ENCODE assay signal across 17 cellular contexts in the genomic region with DNA sequence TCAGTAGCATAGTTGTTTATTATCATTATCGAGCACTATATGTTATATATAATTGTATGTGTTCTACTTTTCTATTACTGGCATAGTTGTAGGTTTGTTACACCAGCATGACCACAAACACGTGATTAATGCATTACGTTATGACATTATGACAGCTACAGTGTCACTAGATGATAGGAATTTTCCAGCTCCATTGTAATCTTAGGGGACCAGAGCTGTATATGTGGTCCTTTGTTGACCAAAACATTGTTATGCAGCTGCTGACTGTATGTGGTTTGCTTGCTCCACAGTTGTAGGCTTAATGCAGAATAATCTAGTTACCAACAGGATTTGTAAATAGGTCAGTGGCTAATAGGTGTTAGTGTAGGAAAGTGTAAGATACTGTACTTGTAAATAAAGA.
DNase-seq lines count a peak whose midpoint lies in the region; ATAC-seq, FAIRE-seq and TF ChIP-seq lines count a peak whose summit lies in the region.
"Had no signal": no experiment of that assay in that cellular context is flagged by ENCODE, and none has a peak within 500 bp of the region (broad histone marks: within the 10 kb centered on the region; RNA-seq: fewer than 3 reads in every experiment).

No MANE protein-coding gene starts in this region.

- H2AFZ ChIP-seq in K562 (ENCODE audit: low read depth, low read length), result peak overlapping the region; percentile 88

- BruUV-seq in K562 (replicated peaks; lab: Mats Ljungman, UMichigan), result no TSS peak

- no peak overlapping the region for H3K4me3 Mint-ChIP-seq in activated naive CD4-positive, alpha-beta T cell treated with anti-CD3 and anti-CD28 coated beads for 36 hours

- FAIRE-seq in GM19239 (lab: Jason Lieb, UNC) (peak; percentile 23), K562 (lab: Jason Lieb, UNC) (peak; percentile 46)
- FAIRE-seq: GM12892 had no signal

- no peak for TF ChIP-seq RAD21 in K562 (CRISPR knock-in tag; conservative IDR thresholded peaks at IDR 0.05 in 1 of 2, IDR thresholded peaks at IDR 0.05 in 1 of 2)

- H3K9me3 ChIP-seq in K562 (replicated peaks; ENCODE audit: control insufficient read depth, insufficient read depth, low read depth, low read length) (peaks cover 2% of the 10 kb centered on the region; the same call in 1 of the 2 replicates), neutrophil (no peaks in the 10 kb centered on the region)

- no peak for TF ChIP-seq POLR2A in K562 (conservative IDR thresholded peaks at IDR 0.05)

- peaks cover 39% of the 10 kb centered on the region for H3K36me3 Mint-ChIP-seq in activated naive CD4-positive, alpha-beta T cell treated with anti-CD3 and anti-CD28 coated beads for 36 hours (ENCODE audit: low read depth)

- peaks cover 20% of the 10 kb centered on the region for H3K9me3 Mint-ChIP-seq in activated naive CD4-positive, alpha-beta T cell treated with anti-CD3 and anti-CD28 coated beads for 36 hours

- peak; percentile 81 for ATAC-seq in K562
- ATAC-seq: Panc1 had no signal

- no peak for TF ChIP-seq CTCF in K562 (IDR thresholded peaks at IDR 0.05 in 2 of 3, conservative IDR thresholded peaks at IDR 0.05 in 1 of 3; ENCODE audit: insufficient read depth in 2 of 3, low read depth in 1 of 3, low read length in 3 of 3)
- TF ChIP-seq CTCF in neutrophil (IDR thresholded peaks at IDR 0.05), result no peak

- POLR2A ChIA-PET in K562 (lab: Yijun Ruan, JAX), result interaction anchor here (0.8 to 1.4 kb wide), 4 partner anchors 9 to 53 kb away, joined by 3 read pairs; no protein-coding TSS in a partner anchor

- H3K27me3 Mint-ChIP-seq in activated naive CD4-positive, alpha-beta T cell treated with anti-CD3 and anti-CD28 coated beads for 36 hours (ENCODE audit: low read depth), result no peaks in the 10 kb centered on the region

- H3K27me3 ChIP-seq in K562 (ENCODE audit: control insufficient read depth in 2 of 2, insufficient read depth in 2 of 2, low read length in 2 of 2) (no peaks in the 10 kb centered on the region), neutrophil (no peaks in the 10 kb centered on the region)

- peak overlapping the region in 1 of 2 experiments; percentile 62; a peak in 2 of 4 replicates for H3K9ac ChIP-seq in K562 (ENCODE audit: insufficient read depth in 1 of 2, low read depth in 2 of 2, low read length in 2 of 2)

- WGBS in K562 (ENCODE audit: insufficient coverage, low coverage, missing lambda C conversion rate), result 6% methylated on average over 3 of the region's 3 CpGs

- H3K79me2 ChIP-seq in K562 (ENCODE audit: control insufficient read depth, insufficient read depth, low read length), result no peaks in the 10 kb centered on the region

- H3K36me3 ChIP-seq in K562 (ENCODE audit: control insufficient read depth, insufficient read depth, low read length), result no peaks in the 10 kb centered on the region; the same call in 1 of the 3 replicates
- H3K36me3 ChIP-seq in neutrophil, result no peaks in the 10 kb centered on the region

- no peaks in the 10 kb centered on the region for H4K20me1 ChIP-seq in K562 (replicated peaks; ENCODE audit: control insufficient read depth, insufficient read depth, low read length)

- H3K4me1 ChIP-seq in K562 (replicated peaks in 1 of 2; ENCODE audit: control insufficient read depth in 2 of 2, insufficient read depth in 2 of 2, low read length in 2 of 2) (peaks cover 8 to 34% of the 10 kb centered on the region in 2 experiments), neutrophil (ENCODE audit: control insufficient read depth in 1 of 2, insufficient read depth in 1 of 2, low read depth in 1 of 2, low read length in 1 of 2) (peaks cover 35 to 46% of the 10 kb centered on the region in 2 experiments)

- intact Hi-C loops in K562 (cut with micrococcal nuclease), result loop anchor here (5.0 kb wide), 1 partner anchor 59 kb away; no protein-coding TSS in a partner anchor
- intact Hi-C loops in activated naive CD4-positive, alpha-beta T cell treated with anti-CD3 and anti-CD28 coated beads for 36 hours (cut with micrococcal nuclease), result no loop called here

- no peaks in the 10 kb centered on the region for H3K4me1 Mint-ChIP-seq in activated naive CD4-positive, alpha-beta T cell treated with anti-CD3 and anti-CD28 coated beads for 36 hours (ENCODE audit: low read depth)

- H3K27ac Mint-ChIP-seq in activated naive CD4-positive, alpha-beta T cell treated with anti-CD3 and anti-CD28 coated beads for 36 hours, result no peak overlapping the region

- no peak overlapping the region for H3K4me3 ChIP-seq in K562
- peak overlapping the region; percentile 16 to 29 for H3K4me3 ChIP-seq in neutrophil (ENCODE audit: low read depth in 1 of 2, low read length in 1 of 2)
- H3K4me3 ChIP-seq: SK-N-MC had no signal

- peak; percentile 70; the same call in 1 of the 2 replicates for TF ChIP-seq EP300 in K562 (IDR thresholded peaks at IDR 0.05; ENCODE audit: low read length)

- H3K4me2 ChIP-seq in K562 (ENCODE audit: insufficient read depth, low read length), result peak overlapping the region; percentile 70

- peak overlapping the region; percentile 87 for H3K27ac ChIP-seq in K562 (ENCODE audit: extremely low read depth, low read depth, low read length)
- H3K27ac ChIP-seq in neutrophil, result peak overlapping the region; percentile 92
- H3K27ac ChIP-seq: SK-N-MC had no signal

- CTCF ChIA-PET in K562 (lab: Yijun Ruan, JAX; ENCODE audit: low intra/inter-chr PET ratio), result no interaction called here
- CTCF ChIA-PET in activated naive CD4-positive, alpha-beta T cell treated with anti-CD3 and anti-CD28 coated beads for 36 hours (lab: Charles Lee), result no interaction called here

- in situ Hi-C loops in K562 (cut with MboI), result no loop called here

- no peaks in the 10 kb centered on the region for H3K9me1 ChIP-seq in K562 (ENCODE audit: control insufficient read depth, insufficient read depth, low read length)

- DNase-seq in GM19239 (ENCODE audit: insufficient read length, low spot score), result no peak
- DNase-seq in OCI-M2 (lab: John Stamatoyannopoulos, UW; ENCODE audit: unreplicated experiment), result peak; percentile 75
- peak in 2 of 4 experiments; percentile 33 to 75 for DNase-seq in K562 (ENCODE audit: extremely low read depth in 1 of 4, low spot score in 3 of 4)
- DNase-seq in NCI-H1694 treated with DMSO at 0.1 percent for 48 hours (lab: John Stamatoyannopoulos, UW), result no peak
- DNase-seq in germinal center (ENCODE audit: low spot score), result no peak
- no peak for DNase-seq in effector CD8-positive, alpha-beta T cell (lab: John Stamatoyannopoulos, UW)
- DNase-seq in activated naive CD4-positive, alpha-beta T cell treated with anti-CD3 and anti-CD28 coated beads for 36 hours, result no peak
- DNase-seq: C1 segment of cervical spinal cord, DMS 273 treated with DMSO at 0.1 percent for 48 hours, NCI-H1436, NCI-H2029 treated with DMSO at 0.1 percent for 48 hours, NCI-H2171 treated with DMSO at 0.1 percent for 48 hours, NCI-H774 had no signal
